1 cellular context compared by ENCODE assay signal in the genomic region with DNA sequence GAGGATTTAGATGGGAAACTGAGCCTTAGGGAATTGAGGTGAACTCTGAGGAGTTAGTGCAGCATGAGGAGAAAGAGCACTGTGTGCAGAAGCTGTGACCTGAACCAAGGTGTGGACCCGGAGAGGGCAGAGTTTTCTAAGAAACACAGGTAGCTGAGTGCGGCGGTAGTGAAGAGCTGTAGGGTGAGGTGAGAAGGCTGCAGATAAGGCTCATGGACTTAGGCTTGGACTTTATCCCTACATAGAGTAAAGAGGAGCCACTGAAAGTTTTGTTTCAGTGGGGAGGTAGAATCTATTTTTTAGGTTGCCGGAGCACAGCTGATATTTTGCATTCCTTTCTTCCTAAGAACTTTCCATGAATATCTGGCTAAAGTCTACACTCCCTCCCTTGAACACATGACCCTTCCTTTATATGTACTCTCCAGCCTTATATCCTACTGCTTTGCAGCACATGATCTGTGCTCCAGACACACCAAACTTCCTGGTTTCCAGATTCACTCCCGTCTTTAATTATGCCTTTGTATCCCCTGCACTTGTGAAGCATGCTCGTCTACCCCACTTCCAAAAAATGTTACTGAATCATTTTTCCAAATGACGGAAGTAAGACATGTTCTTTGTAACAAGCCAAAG.
TF ChIP-seq lines count a peak whose summit lies in the region.

No MANE protein-coding gene starts in this region.

TF ChIP-seq in liver, 16 proteins besides CTCF, POLR2A, EP300 and RAD21:
- TF ChIP-seq HNF4A (conservative IDR thresholded peaks at IDR 0.05), result peak; percentile 73 to 74
- no peak for TF ChIP-seq MAX (IDR thresholded peaks at IDR 0.05)
- no peak for TF ChIP-seq YY1 (IDR thresholded peaks at IDR 0.05)
- no peak for TF ChIP-seq FOXA2 (IDR thresholded peaks at IDR 0.05)
- no peak for TF ChIP-seq ATF3 (IDR thresholded peaks at IDR 0.05)
- TF ChIP-seq, protein P1, sequence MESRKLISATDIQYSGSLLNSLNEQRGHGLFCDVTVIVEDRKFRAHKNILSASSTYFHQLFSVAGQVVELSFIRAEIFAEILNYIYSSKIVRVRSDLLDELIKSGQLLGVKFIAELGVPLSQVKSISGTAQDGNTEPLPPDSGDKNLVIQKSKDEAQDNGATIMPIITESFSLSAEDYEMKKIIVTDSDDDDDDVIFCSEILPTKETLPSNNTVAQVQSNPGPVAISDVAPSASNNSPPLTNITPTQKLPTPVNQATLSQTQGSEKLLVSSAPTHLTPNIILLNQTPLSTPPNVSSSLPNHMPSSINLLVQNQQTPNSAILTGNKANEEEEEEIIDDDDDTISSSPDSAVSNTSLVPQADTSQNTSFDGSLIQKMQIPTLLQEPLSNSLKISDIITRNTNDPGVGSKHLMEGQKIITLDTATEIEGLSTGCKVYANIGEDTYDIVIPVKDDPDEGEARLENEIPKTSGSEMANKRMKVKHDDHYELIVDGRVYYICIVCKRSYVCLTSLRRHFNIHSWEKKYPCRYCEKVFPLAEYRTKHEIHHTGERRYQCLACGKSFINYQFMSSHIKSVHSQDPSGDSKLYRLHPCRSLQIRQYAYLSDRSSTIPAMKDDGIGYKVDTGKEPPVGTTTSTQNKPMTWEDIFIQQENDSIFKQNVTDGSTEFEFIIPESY (IDR thresholded peaks at IDR 0.05), result no peak
- TF ChIP-seq SP1 (IDR thresholded peaks at IDR 0.05), result peak; percentile 64
- no peak for TF ChIP-seq GABPA (IDR thresholded peaks at IDR 0.05 in 1 of 2, conservative IDR thresholded peaks at IDR 0.05 in 1 of 2)
- TF ChIP-seq RXRA (IDR thresholded peaks at IDR 0.05), result peak in 1 of 2 donors; percentile 7
- no peak for TF ChIP-seq FOXA1 (IDR thresholded peaks at IDR 0.05)
- TF ChIP-seq NR2F2 (IDR thresholded peaks at IDR 0.05), result no peak
- TF ChIP-seq EGR1 (IDR thresholded peaks at IDR 0.05; ENCODE audit: low read depth in 2 of 2), result no peak
- no peak for TF ChIP-seq TAF1 (conservative IDR thresholded peaks at IDR 0.05)
- TF ChIP-seq REST (IDR thresholded peaks at IDR 0.05), result no peak
- no peak for TF ChIP-seq JUND (IDR thresholded peaks at IDR 0.05)
- no peak for TF ChIP-seq HNF4G (IDR thresholded peaks at IDR 0.05)
TF ChIP-seq in liver: peak in this region for 3.
